Comparison of ENCODE assay signal across 1 cellular context in the genomic region with DNA sequence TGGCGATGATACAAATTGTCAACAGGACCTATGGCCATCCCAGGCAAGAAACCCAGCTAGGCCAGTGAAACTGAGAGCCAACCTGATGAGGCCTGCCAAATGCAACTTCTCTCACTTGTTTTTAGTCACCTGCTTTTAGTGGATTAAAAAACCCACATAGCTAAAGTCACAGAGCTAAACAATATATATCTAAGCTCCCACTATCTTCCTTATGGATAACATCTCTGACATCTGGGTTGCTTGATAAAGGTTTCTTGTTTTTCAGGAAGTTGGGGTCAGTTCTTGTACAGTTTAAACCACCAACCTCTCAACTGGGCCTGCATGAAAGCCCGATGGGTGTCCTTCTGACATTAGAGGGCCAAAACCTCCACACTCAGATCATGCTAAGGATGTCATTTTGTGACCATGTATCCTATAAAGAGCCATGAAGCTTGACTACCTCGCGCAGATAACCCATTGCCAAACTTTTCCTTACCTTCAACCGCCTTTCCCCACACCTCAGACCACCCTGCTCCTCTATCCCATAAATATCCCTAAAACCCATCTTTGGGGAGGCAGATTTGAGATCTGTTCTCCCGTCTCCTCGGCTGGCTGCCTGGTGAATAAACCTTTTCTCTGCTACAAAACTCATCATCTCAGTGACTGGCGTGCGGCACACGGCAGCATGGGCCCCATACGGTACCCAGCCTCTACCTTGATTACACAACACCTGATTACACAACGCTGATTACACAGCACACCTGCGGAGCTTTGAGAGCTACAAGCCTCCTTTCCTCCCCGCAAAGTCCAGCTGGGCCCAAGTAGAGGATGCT.
TF ChIP-seq lines count a peak whose summit lies in the region.

No MANE protein-coding gene starts in this region.

TF ChIP-seq in K562, 482 proteins besides CTCF, POLR2A, EP300 and RAD21 (continued from another document and continues in another):
- no peak for TF ChIP-seq SPI1 (IDR thresholded peaks at IDR 0.05; ENCODE audit: borderline replicate concordance, low read depth, low read length)
- TF ChIP-seq FOXJ3 (CRISPR knock-in tag; IDR thresholded peaks at IDR 0.05) = no peak
- TF ChIP-seq NCOR1 (IDR thresholded peaks at IDR 0.05) = peak; percentile 26; the same call in 1 of the 2 replicates
- no peak for TF ChIP-seq ZNF143 (CRISPR knock-in tag; IDR thresholded peaks at IDR 0.05)
- TF ChIP-seq, protein P1, sequence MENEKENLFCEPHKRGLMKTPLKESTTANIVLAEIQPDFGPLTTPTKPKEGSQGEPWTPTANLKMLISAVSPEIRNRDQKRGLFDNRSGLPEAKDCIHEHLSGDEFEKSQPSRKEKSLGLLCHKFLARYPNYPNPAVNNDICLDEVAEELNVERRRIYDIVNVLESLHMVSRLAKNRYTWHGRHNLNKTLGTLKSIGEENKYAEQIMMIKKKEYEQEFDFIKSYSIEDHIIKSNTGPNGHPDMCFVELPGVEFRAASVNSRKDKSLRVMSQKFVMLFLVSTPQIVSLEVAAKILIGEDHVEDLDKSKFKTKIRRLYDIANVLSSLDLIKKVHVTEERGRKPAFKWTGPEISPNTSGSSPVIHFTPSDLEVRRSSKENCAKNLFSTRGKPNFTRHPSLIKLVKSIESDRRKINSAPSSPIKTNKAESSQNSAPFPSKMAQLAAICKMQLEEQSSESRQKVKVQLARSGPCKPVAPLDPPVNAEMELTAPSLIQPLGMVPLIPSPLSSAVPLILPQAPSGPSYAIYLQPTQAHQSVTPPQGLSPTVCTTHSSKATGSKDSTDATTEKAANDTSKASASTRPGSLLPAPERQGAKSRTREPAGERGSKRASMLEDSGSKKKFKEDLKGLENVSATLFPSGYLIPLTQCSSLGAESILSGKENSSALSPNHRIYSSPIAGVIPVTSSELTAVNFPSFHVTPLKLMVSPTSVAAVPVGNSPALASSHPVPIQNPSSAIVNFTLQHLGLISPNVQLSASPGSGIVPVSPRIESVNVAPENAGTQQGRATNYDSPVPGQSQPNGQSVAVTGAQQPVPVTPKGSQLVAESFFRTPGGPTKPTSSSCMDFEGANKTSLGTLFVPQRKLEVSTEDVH (IDR thresholded peaks at IDR 0.05; ENCODE audit: low read depth, partially characterized antibody) = no peak
- no peak for TF ChIP-seq KAT8 (IDR thresholded peaks at IDR 0.05; ENCODE audit: low read depth)
- TF ChIP-seq YBX1 (IDR thresholded peaks at IDR 0.05) = no peak
- TF ChIP-seq ZNF75A (CRISPR knock-in tag; IDR thresholded peaks at IDR 0.05) = no peak
- no peak for TF ChIP-seq CHCHD3 (CRISPR knock-in tag; IDR thresholded peaks at IDR 0.05)
- no peak for TF ChIP-seq BCOR (IDR thresholded peaks at IDR 0.05)
- no peak for TF ChIP-seq WHSC1 (IDR thresholded peaks at IDR 0.05; ENCODE audit: low read length)
- TF ChIP-seq, protein P2, sequence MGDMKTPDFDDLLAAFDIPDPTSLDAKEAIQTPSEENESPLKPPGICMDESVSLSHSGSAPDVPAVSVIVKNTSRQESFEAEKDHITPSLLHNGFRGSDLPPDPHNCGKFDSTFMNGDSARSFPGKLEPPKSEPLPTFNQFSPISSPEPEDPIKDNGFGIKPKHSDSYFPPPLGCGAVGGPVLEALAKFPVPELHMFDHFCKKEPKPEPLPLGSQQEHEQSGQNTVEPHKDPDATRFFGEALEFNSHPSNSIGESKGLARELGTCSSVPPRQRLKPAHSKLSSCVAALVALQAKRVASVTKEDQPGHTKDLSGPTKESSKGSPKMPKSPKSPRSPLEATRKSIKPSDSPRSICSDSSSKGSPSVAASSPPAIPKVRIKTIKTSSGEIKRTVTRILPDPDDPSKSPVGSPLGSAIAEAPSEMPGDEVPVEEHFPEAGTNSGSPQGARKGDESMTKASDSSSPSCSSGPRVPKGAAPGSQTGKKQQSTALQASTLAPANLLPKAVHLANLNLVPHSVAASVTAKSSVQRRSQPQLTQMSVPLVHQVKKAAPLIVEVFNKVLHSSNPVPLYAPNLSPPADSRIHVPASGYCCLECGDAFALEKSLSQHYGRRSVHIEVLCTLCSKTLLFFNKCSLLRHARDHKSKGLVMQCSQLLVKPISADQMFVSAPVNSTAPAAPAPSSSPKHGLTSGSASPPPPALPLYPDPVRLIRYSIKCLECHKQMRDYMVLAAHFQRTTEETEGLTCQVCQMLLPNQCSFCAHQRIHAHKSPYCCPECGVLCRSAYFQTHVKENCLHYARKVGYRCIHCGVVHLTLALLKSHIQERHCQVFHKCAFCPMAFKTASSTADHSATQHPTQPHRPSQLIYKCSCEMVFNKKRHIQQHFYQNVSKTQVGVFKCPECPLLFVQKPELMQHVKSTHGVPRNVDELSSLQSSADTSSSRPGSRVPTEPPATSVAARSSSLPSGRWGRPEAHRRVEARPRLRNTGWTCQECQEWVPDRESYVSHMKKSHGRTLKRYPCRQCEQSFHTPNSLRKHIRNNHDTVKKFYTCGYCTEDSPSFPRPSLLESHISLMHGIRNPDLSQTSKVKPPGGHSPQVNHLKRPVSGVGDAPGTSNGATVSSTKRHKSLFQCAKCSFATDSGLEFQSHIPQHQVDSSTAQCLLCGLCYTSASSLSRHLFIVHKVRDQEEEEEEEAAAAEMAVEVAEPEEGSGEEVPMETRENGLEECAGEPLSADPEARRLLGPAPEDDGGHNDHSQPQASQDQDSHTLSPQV (IDR thresholded peaks at IDR 0.05) = peak; percentile 36; the same call in 1 of the 2 replicates
- TF ChIP-seq NR4A1 (CRISPR knock-in tag; IDR thresholded peaks at IDR 0.05) = no peak
- peak; percentile 22; the same call in 1 of the 2 replicates for TF ChIP-seq NR4A1 (tag; IDR thresholded peaks at IDR 0.05)
- no peak for TF ChIP-seq ZNF217 (CRISPR knock-in tag; IDR thresholded peaks at IDR 0.05)
- no peak for TF ChIP-seq NEUROD1 (IDR thresholded peaks at IDR 0.05; ENCODE audit: borderline replicate concordance, low read depth, low read length, partially characterized antibody)
- TF ChIP-seq, protein P3, sequence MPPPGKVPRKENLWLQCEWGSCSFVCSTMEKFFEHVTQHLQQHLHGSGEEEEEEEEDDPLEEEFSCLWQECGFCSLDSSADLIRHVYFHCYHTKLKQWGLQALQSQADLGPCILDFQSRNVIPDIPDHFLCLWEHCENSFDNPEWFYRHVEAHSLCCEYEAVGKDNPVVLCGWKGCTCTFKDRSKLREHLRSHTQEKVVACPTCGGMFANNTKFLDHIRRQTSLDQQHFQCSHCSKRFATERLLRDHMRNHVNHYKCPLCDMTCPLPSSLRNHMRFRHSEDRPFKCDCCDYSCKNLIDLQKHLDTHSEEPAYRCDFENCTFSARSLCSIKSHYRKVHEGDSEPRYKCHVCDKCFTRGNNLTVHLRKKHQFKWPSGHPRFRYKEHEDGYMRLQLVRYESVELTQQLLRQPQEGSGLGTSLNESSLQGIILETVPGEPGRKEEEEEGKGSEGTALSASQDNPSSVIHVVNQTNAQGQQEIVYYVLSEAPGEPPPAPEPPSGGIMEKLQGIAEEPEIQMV (tag; conservative IDR thresholded peaks at IDR 0.05; ENCODE audit: low read depth) = no peak
- no peak for TF ChIP-seq CREB1 (IDR thresholded peaks at IDR 0.05)
- no peak for TF ChIP-seq CREB1 (CRISPR knock-in tag; IDR thresholded peaks at IDR 0.05)
- no peak for TF ChIP-seq KHSRP (IDR thresholded peaks at IDR 0.05)
- peak; percentile 5; the same call in 1 of the 2 replicates for TF ChIP-seq ZEB2 (IDR thresholded peaks at IDR 0.05)
- TF ChIP-seq, protein P4, sequence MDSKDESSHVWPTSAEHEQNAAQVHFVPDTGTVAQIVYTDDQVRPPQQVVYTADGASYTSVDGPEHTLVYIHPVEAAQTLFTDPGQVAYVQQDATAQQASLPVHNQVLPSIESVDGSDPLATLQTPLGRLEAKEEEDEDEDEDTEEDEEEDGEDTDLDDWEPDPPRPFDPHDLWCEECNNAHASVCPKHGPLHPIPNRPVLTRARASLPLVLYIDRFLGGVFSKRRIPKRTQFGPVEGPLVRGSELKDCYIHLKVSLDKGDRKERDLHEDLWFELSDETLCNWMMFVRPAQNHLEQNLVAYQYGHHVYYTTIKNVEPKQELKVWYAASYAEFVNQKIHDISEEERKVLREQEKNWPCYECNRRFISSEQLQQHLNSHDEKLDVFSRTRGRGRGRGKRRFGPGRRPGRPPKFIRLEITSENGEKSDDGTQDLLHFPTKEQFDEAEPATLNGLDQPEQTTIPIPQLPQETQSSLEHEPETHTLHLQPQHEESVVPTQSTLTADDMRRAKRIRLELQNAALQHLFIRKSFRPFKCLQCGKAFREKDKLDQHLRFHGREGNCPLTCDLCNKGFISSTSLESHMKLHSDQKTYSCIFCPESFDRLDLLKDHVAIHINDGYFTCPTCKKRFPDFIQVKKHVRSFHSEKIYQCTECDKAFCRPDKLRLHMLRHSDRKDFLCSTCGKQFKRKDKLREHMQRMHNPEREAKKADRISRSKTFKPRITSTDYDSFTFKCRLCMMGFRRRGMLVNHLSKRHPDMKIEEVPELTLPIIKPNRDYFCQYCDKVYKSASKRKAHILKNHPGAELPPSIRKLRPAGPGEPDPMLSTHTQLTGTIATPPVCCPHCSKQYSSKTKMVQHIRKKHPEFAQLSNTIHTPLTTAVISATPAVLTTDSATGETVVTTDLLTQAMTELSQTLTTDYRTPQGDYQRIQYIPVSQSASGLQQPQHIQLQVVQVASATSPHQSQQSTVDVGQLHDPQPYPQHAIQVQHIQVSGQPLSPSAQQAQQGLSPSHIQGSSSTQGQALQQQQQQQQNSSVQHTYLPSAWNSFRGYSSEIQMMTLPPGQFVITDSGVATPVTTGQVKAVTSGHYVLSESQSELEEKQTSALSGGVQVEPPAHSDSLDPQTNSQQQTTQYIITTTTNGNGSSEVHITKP (IDR thresholded peaks at IDR 0.05; ENCODE audit: partially characterized antibody) = no peak
- no peak for TF ChIP-seq DACH1 (IDR thresholded peaks at IDR 0.05; ENCODE audit: partially characterized antibody)
- TF ChIP-seq NR2C1 (IDR thresholded peaks at IDR 0.05) = 0 out of 2 replicates have a peak, but pooled peaks have one; percentile 37
- TF ChIP-seq NR2C1 (tag; IDR thresholded peaks at IDR 0.05) = no peak
- TF ChIP-seq, protein P5, sequence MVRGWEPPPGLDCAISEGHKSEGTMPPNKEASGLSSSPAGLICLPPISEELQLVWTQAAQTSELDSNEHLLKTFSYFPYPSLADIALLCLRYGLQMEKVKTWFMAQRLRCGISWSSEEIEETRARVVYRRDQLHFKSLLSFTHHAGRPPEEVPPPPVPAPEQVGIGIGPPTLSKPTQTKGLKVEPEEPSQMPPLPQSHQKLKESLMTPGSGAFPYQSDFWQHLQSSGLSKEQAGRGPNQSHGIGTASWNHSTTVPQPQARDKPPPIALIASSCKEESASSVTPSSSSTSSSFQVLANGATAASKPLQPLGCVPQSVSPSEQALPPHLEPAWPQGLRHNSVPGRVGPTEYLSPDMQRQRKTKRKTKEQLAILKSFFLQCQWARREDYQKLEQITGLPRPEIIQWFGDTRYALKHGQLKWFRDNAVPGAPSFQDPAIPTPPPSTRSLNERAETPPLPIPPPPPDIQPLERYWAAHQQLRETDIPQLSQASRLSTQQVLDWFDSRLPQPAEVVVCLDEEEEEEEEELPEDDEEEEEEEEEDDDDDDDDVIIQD (CRISPR knock-in tag; IDR thresholded peaks at IDR 0.05) = no peak
- 0 out of 4 replicates have a peak, but pooled peaks of 1 of the 2 experiments have one; percentile 20 for TF ChIP-seq FOXK2 (conservative IDR thresholded peaks at IDR 0.05 in 1 of 2, IDR thresholded peaks at IDR 0.05 in 1 of 2; ENCODE audit: low read depth in 2 of 2)
- TF ChIP-seq, protein P6, sequence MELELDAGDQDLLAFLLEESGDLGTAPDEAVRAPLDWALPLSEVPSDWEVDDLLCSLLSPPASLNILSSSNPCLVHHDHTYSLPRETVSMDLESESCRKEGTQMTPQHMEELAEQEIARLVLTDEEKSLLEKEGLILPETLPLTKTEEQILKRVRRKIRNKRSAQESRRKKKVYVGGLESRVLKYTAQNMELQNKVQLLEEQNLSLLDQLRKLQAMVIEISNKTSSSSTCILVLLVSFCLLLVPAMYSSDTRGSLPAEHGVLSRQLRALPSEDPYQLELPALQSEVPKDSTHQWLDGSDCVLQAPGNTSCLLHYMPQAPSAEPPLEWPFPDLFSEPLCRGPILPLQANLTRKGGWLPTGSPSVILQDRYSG (tag; conservative IDR thresholded peaks at IDR 0.05; ENCODE audit: low read depth) = no peak
- TF ChIP-seq, protein P7, sequence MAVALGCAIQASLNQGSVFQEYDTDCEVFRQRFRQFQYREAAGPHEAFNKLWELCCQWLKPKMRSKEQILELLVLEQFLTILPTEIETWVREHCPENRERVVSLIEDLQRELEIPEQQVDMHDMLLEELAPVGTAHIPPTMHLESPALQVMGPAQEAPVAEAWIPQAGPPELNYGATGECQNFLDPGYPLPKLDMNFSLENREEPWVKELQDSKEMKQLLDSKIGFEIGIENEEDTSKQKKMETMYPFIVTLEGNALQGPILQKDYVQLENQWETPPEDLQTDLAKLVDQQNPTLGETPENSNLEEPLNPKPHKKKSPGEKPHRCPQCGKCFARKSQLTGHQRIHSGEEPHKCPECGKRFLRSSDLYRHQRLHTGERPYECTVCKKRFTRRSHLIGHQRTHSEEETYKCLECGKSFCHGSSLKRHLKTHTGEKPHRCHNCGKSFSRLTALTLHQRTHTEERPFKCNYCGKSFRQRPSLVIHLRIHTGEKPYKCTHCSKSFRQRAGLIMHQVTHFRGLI (CRISPR knock-in tag; IDR thresholded peaks at IDR 0.05) = no peak
- no peak for TF ChIP-seq ZNF444 (CRISPR knock-in tag; IDR thresholded peaks at IDR 0.05)
- no peak for TF ChIP-seq ERF (CRISPR knock-in tag; IDR thresholded peaks at IDR 0.05)
- no peak for TF ChIP-seq TAF15 (IDR thresholded peaks at IDR 0.05; ENCODE audit: low read depth, low read length)
- peak; percentile 95; the same call in 1 of the 2 replicates for TF ChIP-seq THRAP3 (IDR thresholded peaks at IDR 0.05; ENCODE audit: borderline replicate concordance)
- TF ChIP-seq PHF21A (IDR thresholded peaks at IDR 0.05; ENCODE audit: borderline replicate concordance, low read depth) = no peak
- no peak for TF ChIP-seq NUFIP1 (IDR thresholded peaks at IDR 0.05; ENCODE audit: partially characterized antibody)
- no peak for TF ChIP-seq POLR2B (IDR thresholded peaks at IDR 0.05; ENCODE audit: low read depth, partially characterized antibody)
- TF ChIP-seq NR1H2 (CRISPR knock-in tag; IDR thresholded peaks at IDR 0.05) = no peak
- no peak for TF ChIP-seq RBM34 (IDR thresholded peaks at IDR 0.05; ENCODE audit: borderline replicate concordance, insufficient read depth, low read length)
- no peak for TF ChIP-seq TAF9B (IDR thresholded peaks at IDR 0.05; ENCODE audit: partially characterized antibody)
- no peak for TF ChIP-seq MED1 (CRISPR knock-in tag; IDR thresholded peaks at IDR 0.05; ENCODE audit: borderline replicate concordance)
- no peak for TF ChIP-seq ZNF311 (CRISPR knock-in tag; IDR thresholded peaks at IDR 0.05)
